ENCODE assay signal across 1 cellular context in the genomic region with DNA sequence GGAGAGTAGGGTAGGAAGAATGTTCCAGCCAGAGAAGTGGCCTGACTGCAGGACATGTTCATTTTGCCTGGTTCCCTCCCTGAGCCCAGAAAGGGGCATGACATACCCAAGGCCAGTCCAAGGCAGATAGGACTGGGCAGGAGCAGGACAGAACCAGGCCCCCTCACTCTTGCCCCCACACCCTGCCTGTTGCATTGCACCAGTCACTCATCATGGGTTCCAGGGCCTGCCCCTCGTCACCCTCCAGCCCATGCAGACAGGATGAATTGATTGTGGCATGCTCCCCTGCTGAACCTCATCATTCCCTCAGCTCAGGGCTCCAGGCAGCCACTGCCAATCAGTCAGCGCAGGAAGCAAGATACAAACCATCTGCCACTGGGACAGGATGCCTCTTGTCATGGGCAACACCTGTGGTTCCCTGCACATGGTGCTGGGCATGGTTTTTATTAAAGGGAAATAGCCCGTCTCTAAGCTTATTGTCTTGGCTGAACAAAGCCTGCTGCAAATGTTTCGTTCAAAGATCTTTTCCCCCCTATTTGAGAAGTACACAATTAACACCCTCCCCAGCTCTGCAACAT.
TF ChIP-seq lines count a peak whose summit lies in the region.

No MANE protein-coding gene starts in this region.

TF ChIP-seq in SK-N-SH, 30 proteins besides CTCF, POLR2A, EP300 and RAD21 (continued from another document):
- TF ChIP-seq, protein P1, sequence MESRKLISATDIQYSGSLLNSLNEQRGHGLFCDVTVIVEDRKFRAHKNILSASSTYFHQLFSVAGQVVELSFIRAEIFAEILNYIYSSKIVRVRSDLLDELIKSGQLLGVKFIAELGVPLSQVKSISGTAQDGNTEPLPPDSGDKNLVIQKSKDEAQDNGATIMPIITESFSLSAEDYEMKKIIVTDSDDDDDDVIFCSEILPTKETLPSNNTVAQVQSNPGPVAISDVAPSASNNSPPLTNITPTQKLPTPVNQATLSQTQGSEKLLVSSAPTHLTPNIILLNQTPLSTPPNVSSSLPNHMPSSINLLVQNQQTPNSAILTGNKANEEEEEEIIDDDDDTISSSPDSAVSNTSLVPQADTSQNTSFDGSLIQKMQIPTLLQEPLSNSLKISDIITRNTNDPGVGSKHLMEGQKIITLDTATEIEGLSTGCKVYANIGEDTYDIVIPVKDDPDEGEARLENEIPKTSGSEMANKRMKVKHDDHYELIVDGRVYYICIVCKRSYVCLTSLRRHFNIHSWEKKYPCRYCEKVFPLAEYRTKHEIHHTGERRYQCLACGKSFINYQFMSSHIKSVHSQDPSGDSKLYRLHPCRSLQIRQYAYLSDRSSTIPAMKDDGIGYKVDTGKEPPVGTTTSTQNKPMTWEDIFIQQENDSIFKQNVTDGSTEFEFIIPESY (IDR thresholded peaks at IDR 0.05; ENCODE audit: borderline replicate concordance, low read depth): no peak
- TF ChIP-seq, protein P2, sequence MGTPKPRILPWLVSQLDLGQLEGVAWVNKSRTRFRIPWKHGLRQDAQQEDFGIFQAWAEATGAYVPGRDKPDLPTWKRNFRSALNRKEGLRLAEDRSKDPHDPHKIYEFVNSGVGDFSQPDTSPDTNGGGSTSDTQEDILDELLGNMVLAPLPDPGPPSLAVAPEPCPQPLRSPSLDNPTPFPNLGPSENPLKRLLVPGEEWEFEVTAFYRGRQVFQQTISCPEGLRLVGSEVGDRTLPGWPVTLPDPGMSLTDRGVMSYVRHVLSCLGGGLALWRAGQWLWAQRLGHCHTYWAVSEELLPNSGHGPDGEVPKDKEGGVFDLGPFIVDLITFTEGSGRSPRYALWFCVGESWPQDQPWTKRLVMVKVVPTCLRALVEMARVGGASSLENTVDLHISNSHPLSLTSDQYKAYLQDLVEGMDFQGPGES (IDR thresholded peaks at IDR 0.05; ENCODE audit: low read depth, low read length): no peak
- TF ChIP-seq, protein P3, sequence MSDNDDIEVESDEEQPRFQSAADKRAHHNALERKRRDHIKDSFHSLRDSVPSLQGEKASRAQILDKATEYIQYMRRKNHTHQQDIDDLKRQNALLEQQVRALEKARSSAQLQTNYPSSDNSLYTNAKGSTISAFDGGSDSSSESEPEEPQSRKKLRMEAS (IDR thresholded peaks at IDR 0.05; ENCODE audit: low read depth): no peak
- TF ChIP-seq RXRA (IDR thresholded peaks at IDR 0.05; ENCODE audit: borderline replicate concordance, low read depth): no peak
- TF ChIP-seq SMC3 (IDR thresholded peaks at IDR 0.05; ENCODE audit: low read depth, low read length): no peak
TF ChIP-seq in SK-N-SH: peak in this region for 0.
